ENCODE assay signal across 17 cellular contexts in the genomic region with DNA sequence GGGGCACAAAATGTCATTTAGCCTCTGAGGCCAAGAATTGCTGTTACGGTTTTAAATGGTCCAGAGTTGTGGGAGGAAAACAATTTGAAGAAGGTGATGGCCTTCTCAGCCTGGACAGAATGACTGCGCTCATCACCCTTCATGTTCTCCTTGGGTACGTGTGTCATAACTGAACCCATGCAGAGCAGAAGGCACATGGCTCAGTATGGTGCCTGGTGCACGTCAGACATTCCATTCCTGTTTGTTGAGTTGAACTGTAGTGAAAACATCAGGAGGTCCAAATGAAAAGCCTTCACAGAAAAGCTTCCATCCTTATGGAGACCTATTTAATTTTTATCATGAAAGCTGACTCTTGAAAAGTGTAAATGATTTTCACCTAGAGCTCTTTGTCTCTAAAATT.
A peak's percentile ranks its signal among the peaks of the same experiment; 100 is the strongest.
DNase-seq lines count a peak whose midpoint lies in the region; ATAC-seq, FAIRE-seq and TF ChIP-seq lines count a peak whose summit lies in the region.
"Had no signal": no experiment of that assay in that cellular context is flagged by ENCODE, and none has a peak within 500 bp of the region (broad histone marks: within the 10 kb centered on the region; RNA-seq: fewer than 3 reads in every experiment).

No MANE protein-coding gene starts in this region.

- no peak for ATAC-seq in HG02588 (IDR thresholded peaks at IDR 0.05; ENCODE audit: unreplicated experiment)
- ATAC-seq: GM12878, HCT116, HepG2 had no signal

- no peak for FAIRE-seq in kidney (lab: Jason Lieb, UNC)
- FAIRE-seq: GM12878, HepG2, HTR-8/SVneo had no signal

- H3K27me3 ChIP-seq in GM23248 (replicated peaks; ENCODE audit: insufficient read depth), result no peaks in the 10 kb centered on the region
- H3K27me3 ChIP-seq: BLaER1 had no signal

- H3K36me3 ChIP-seq in GM23248 (ENCODE audit: low read depth) (no peaks in the 10 kb centered on the region), kidney (ENCODE audit: control insufficient read depth in 1 of 2, insufficient read depth in 2 of 2, low read length in 2 of 2) (no peaks in the 10 kb centered on the region)
- H3K36me3 ChIP-seq: BLaER1 had no signal

- no peak overlapping the region for H3K9ac ChIP-seq in GM23248
- H3K9ac ChIP-seq in kidney (ENCODE audit: low read length in 2 of 2), result no peak overlapping the region
- H3K9ac ChIP-seq: BLaER1, KMS-11 had no signal

- no peak overlapping the region for H3K27ac ChIP-seq in GM23248
- H3K27ac ChIP-seq in kidney (ENCODE audit: low read depth in 2 of 2, low read length in 2 of 2), result no peak overlapping the region
- H3K27ac ChIP-seq: BLaER1, KMS-11 had no signal

- H3K4me1 ChIP-seq in GM23248 (ENCODE audit: insufficient read depth), result no peaks in the 10 kb centered on the region
- H3K4me1 ChIP-seq in kidney (ENCODE audit: control insufficient read depth in 1 of 2, insufficient read depth in 1 of 2, low read depth in 1 of 2, low read length in 2 of 2), result no peaks in the 10 kb centered on the region
- H3K4me1 ChIP-seq: BLaER1, Caco-2 had no signal

- in situ Hi-C loops in GM23248 (cut with MboI) (no loop called here), astrocyte of the cerebellum (cut with HindIII; ENCODE audit: low sequenced_read_pairs) (no loop called here)

- DNase-seq in GM23248 (peak; percentile 6), astrocyte of the cerebellum (ENCODE audit: low read depth) (peak; percentile 73), choroid plexus epithelial cell (ENCODE audit: low read depth) (peak; percentile 93), smooth muscle cell of the brain vasculature (ENCODE audit: low read depth, low spot score) (peak; percentile 85), globus pallidus (ENCODE audit: low spot score) (no peak), kidney (no peak), pons (ENCODE audit: low spot score) (no peak)
- DNase-seq: AML-193; Caco-2; CD8-positive, alpha-beta memory T cell had no signal

- H3K4me3 ChIP-seq in GM23248, result no peak overlapping the region
- no peak overlapping the region for H3K4me3 ChIP-seq in astrocyte of the cerebellum (ENCODE audit: low read depth, low read length)
- H3K4me3 ChIP-seq in choroid plexus epithelial cell (ENCODE audit: low read depth, low read length), result no peak overlapping the region
- H3K4me3 ChIP-seq in kidney (ENCODE audit: low read length in 2 of 2), result no peak overlapping the region
- H3K4me3 ChIP-seq: BLaER1, GM12878 had no signal

- H4K20me1 ChIP-seq in GM23248 (ENCODE audit: insufficient read depth), result no peaks in the 10 kb centered on the region
- H4K20me1 ChIP-seq: BLaER1 had no signal

- no peaks in the 10 kb centered on the region for H3K9me2 ChIP-seq in GM23248 (ENCODE audit: insufficient read depth)

- H3K79me2 ChIP-seq in GM23248 (ENCODE audit: insufficient read depth), result no peaks in the 10 kb centered on the region

- 53 to 64% methylated on average over 4 of the region's 4 CpGs for WGBS in GM23248 (ENCODE audit: low coverage in 1 of 2, low lambda C conversion rate in 2 of 2, missing lambda C conversion rate in 2 of 2), 2 experiments

- no peaks in the 10 kb centered on the region for H3K9me3 ChIP-seq in GM23248 (ENCODE audit: low read depth)
- H3K9me3 ChIP-seq in kidney (ENCODE audit: control insufficient read depth in 1 of 2, low read length in 2 of 2), result no peaks in the 10 kb centered on the region
- H3K9me3 ChIP-seq: Caco-2 had no signal

- H3F3A ChIP-seq in GM23248 (ENCODE audit: insufficient read depth), result no peaks in the 10 kb centered on the region

- intact Hi-C loops in kidney (cut with DNase I), result no loop called here

- H2AFZ ChIP-seq in GM23248, result no peak overlapping the region

- H3K4me2 ChIP-seq in GM23248 (ENCODE audit: unreplicated experiment), result no peak overlapping the region
- H3K4me2 ChIP-seq: BLaER1, KMS-11 had no signal

- TF ChIP-seq CTCF in astrocyte of the cerebellum (IDR thresholded peaks at IDR 0.05; ENCODE audit: low read depth, low read length, missing control alignments) (no peak), choroid plexus epithelial cell (conservative IDR thresholded peaks at IDR 0.05; ENCODE audit: low read depth, low read length) (no peak), kidney (IDR thresholded peaks at IDR 0.05; ENCODE audit: borderline replicate concordance, extremely low read depth, insufficient read depth) (no peak)

Comparison
In these comparisons a context has a peak if more than half of its experiments do, and no peak if none do; other contexts are left out.
1. DNase-seq: peak in GM23248 (single experiment), astrocyte of the cerebellum (single experiment), choroid plexus epithelial cell (single experiment) and smooth muscle cell of the brain vasculature (single experiment); none in globus pallidus (single experiment), kidney (single experiment) and pons (single experiment).